8 cellular contexts compared by ENCODE assay signal in the genomic region with DNA sequence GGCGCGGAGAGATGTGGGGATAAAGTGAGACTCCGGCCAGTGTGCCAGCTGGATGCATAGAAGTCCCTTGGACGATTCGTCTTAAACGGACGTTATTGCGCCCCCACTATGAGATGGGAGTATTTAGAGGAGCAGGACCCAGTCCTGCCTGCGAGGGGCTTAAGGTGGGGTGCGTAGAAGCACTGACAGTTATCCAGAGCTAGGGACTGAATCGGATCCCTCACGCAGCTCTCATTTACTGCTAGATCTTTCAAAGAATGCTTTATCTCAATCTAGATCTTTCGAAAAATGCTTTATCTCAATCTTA. TPM values are rescaled to one million over a fixed set of nuclear protein-coding genes. Genes with fewer than 3 reads are reported as not detected.
A peak's percentile ranks its signal among the peaks of the same experiment; 100 is the strongest.
DNase-seq lines count a peak whose midpoint lies in the region; ATAC-seq and TF ChIP-seq lines count a peak whose summit lies in the region.

No MANE protein-coding gene starts in this region.

- H4K20me1 ChIP-seq in GM23248 (ENCODE audit: insufficient read depth) (0 out of 2 replicates have a peak, but pooled peaks cover 8% of the 10 kb centered on the region), OCI-LY7 (ENCODE audit: insufficient read depth, low read length) (no peaks in the 10 kb centered on the region)

- H3K9me3 ChIP-seq in CD8-positive, alpha-beta T cell (ENCODE audit: low read length): no peaks in the 10 kb centered on the region
- H3K9me3 ChIP-seq in GM23248 (ENCODE audit: low read depth): no peaks in the 10 kb centered on the region
- H3K9me3 ChIP-seq in right atrium auricular region: no peaks in the 10 kb centered on the region
- H3K9me3 ChIP-seq in OCI-LY7 (ENCODE audit: low read length): no peaks in the 10 kb centered on the region

- TF ChIP-seq CTCF in CD8-positive, alpha-beta T cell (IDR thresholded peaks at IDR 0.05): no peak
- TF ChIP-seq CTCF in VCaP (conservative IDR thresholded peaks at IDR 0.05) (no peak), right atrium auricular region (IDR thresholded peaks at IDR 0.05) (no peak), OCI-LY7 (conservative IDR thresholded peaks at IDR 0.05; ENCODE audit: low read length) (no peak)

- peak overlapping the region; percentile 98 for H3K4me3 Mint-ChIP-seq in CD8-positive, alpha-beta T cell
- H3K4me3 Mint-ChIP-seq in stimulated activated memory B cell treated with anti-CD40 and anti-IgM and Interleukin-4, amounts not matched to agents 10 μg/mL and 1 μg/mL and 100 μg/mL, for 72 hours: peak overlapping the region; percentile 93

- DNase-seq in CD8-positive, alpha-beta T cell: no peak
- no peak for DNase-seq in GM23248
- DNase-seq in right atrium auricular region (ENCODE audit: low spot score): no peak
- DNase-seq in OCI-LY7 (ENCODE audit: low spot score): no peak
- no peak for DNase-seq in nucleus accumbens (lab: John Stamatoyannopoulos, UW)
- DNase-seq in medulla oblongata (ENCODE audit: extremely low spot score): no peak

- peak overlapping the region; percentile 65 for H3K4me3 ChIP-seq in CD8-positive, alpha-beta T cell (ENCODE audit: low read depth, low read length)
- H3K4me3 ChIP-seq in GM23248 (peak overlapping the region; percentile 96), right atrium auricular region (peak overlapping the region; percentile 48 to 63), OCI-LY7 (ENCODE audit: low read depth, low read length, poor library complexity, severe bottlenecking) (no peak overlapping the region)

- H3K27ac Mint-ChIP-seq in CD8-positive, alpha-beta T cell: peak overlapping the region; percentile 97
- H3K27ac Mint-ChIP-seq in stimulated activated memory B cell treated with anti-CD40 and anti-IgM and Interleukin-4, amounts not matched to agents 10 μg/mL and 1 μg/mL and 100 μg/mL, for 72 hours: peak overlapping the region; percentile 90

- no peaks in the 10 kb centered on the region for H3K9me2 ChIP-seq in GM23248 (ENCODE audit: insufficient read depth)
- H3K9me2 ChIP-seq in OCI-LY7 (ENCODE audit: insufficient read depth, low read length): no peaks in the 10 kb centered on the region

- WGBS in GM23248 (ENCODE audit: low coverage in 1 of 2, low lambda C conversion rate in 2 of 2, missing lambda C conversion rate in 2 of 2), 2 experiments: 1 to 4% methylated on average over 13 of the region's 13 CpGs

- peak overlapping the region; percentile 91 for H3K9ac ChIP-seq in GM23248

- H3K27me3 Mint-ChIP-seq in CD8-positive, alpha-beta T cell (ENCODE audit: low read depth): no peaks in the 10 kb centered on the region
- no peaks in the 10 kb centered on the region for H3K27me3 Mint-ChIP-seq in stimulated activated memory B cell treated with anti-CD40 and anti-IgM and Interleukin-4, amounts not matched to agents 10 μg/mL and 1 μg/mL and 100 μg/mL, for 72 hours

- H3K9me3 Mint-ChIP-seq in CD8-positive, alpha-beta T cell: no peaks in the 10 kb centered on the region
- no peaks in the 10 kb centered on the region for H3K9me3 Mint-ChIP-seq in stimulated activated memory B cell treated with anti-CD40 and anti-IgM and Interleukin-4, amounts not matched to agents 10 μg/mL and 1 μg/mL and 100 μg/mL, for 72 hours

- H3K27me3 ChIP-seq in CD8-positive, alpha-beta T cell (ENCODE audit: insufficient read depth, low read length): no peaks in the 10 kb centered on the region
- no peaks in the 10 kb centered on the region for H3K27me3 ChIP-seq in GM23248 (replicated peaks; ENCODE audit: insufficient read depth)
- no peaks in the 10 kb centered on the region for H3K27me3 ChIP-seq in right atrium auricular region

- intact Hi-C loops in CD8-positive, alpha-beta T cell (cut with DNase I, micrococcal nuclease): loop anchor here (1.0 to 10.0 kb wide), 3 partner anchors 33 to 224 kb away; a partner anchor contains a TSS
- intact Hi-C loops in OCI-LY7 (cut with micrococcal nuclease; ENCODE audit: unreplicated experiment): no loop called here

- peaks cover 66% of the 10 kb centered on the region for H3K4me1 Mint-ChIP-seq in CD8-positive, alpha-beta T cell (ENCODE audit: low read depth)
- H3K4me1 Mint-ChIP-seq in stimulated activated memory B cell treated with anti-CD40 and anti-IgM and Interleukin-4, amounts not matched to agents 10 μg/mL and 1 μg/mL and 100 μg/mL, for 72 hours: peaks cover 68% of the 10 kb centered on the region

- in situ Hi-C loops in GM23248 (cut with MboI): no loop called here

- H2AFZ ChIP-seq in GM23248 (peak overlapping the region; percentile 76), OCI-LY7 (ENCODE audit: low read length) (no peak overlapping the region)

- peaks cover 80% of the 10 kb centered on the region for H3K79me2 ChIP-seq in GM23248 (ENCODE audit: insufficient read depth)
- H3K79me2 ChIP-seq in OCI-LY7 (ENCODE audit: insufficient read depth, low read depth, low read length): no peaks in the 10 kb centered on the region

- peaks cover 49% of the 10 kb centered on the region for H3F3A ChIP-seq in GM23248 (ENCODE audit: insufficient read depth)

- H3K36me3 Mint-ChIP-seq in CD8-positive, alpha-beta T cell: peaks cover 18% of the 10 kb centered on the region
- no peaks in the 10 kb centered on the region for H3K36me3 Mint-ChIP-seq in stimulated activated memory B cell treated with anti-CD40 and anti-IgM and Interleukin-4, amounts not matched to agents 10 μg/mL and 1 μg/mL and 100 μg/mL, for 72 hours

- peak overlapping the region; percentile 93 for H3K4me2 ChIP-seq in GM23248 (ENCODE audit: unreplicated experiment)
- no peak overlapping the region for H3K4me2 ChIP-seq in OCI-LY7 (ENCODE audit: low read length)

- peaks cover 49% of the 10 kb centered on the region for H3K4me1 ChIP-seq in CD8-positive, alpha-beta T cell (ENCODE audit: insufficient read depth, low read length)
- peaks cover 50% of the 10 kb centered on the region for H3K4me1 ChIP-seq in GM23248 (ENCODE audit: insufficient read depth)
- peaks cover 0 to 20% of the 10 kb centered on the region in 2 donors for H3K4me1 ChIP-seq in right atrium auricular region
- H3K4me1 ChIP-seq in OCI-LY7 (ENCODE audit: insufficient read depth, low read length, poor library complexity, severe bottlenecking): no peaks in the 10 kb centered on the region

- H3K36me3 ChIP-seq in CD8-positive, alpha-beta T cell (ENCODE audit: insufficient read depth, low read length): no peaks in the 10 kb centered on the region
- H3K36me3 ChIP-seq in GM23248 (ENCODE audit: low read depth): peaks cover 13% of the 10 kb centered on the region; the same call in 1 of the 2 replicates
- H3K36me3 ChIP-seq in right atrium auricular region: no peaks in the 10 kb centered on the region
- no peaks in the 10 kb centered on the region for H3K36me3 ChIP-seq in OCI-LY7 (ENCODE audit: insufficient read depth, low read length)

- H3K27ac ChIP-seq in CD8-positive, alpha-beta T cell (ENCODE audit: low read depth, low read length): peak overlapping the region; percentile 71
- H3K27ac ChIP-seq in GM23248 (peak overlapping the region; percentile 88), VCaP (peak overlapping the region; percentile 66), right atrium auricular region (peak overlapping the region; percentile 82 to 87), OCI-LY7 (ENCODE audit: low read depth, low read length, poor library complexity, severe bottlenecking) (no peak overlapping the region)

- ATAC-seq in CD8-positive, alpha-beta T cell: peak; percentile 16
- ATAC-seq in stimulated activated memory B cell treated with anti-CD40 and anti-IgM and Interleukin-4, amounts not matched to agents 10 μg/mL and 1 μg/mL and 100 μg/mL, for 72 hours: peak; percentile 34

- POLR2A ChIA-PET in CD8-positive, alpha-beta T cell (lab: Charles Lee): interaction anchor here (0.8 to 5.3 kb wide), 16 partner anchors 8 to 1591 kb away, joined by 3 to 69 read pairs (median 9); a partner anchor contains a TSS
- POLR2A ChIA-PET in OCI-LY7 (lab: Charles Lee): interaction anchor here (3.7 kb wide), 1 partner anchor 13 kb away, joined by 13 read pairs; no protein-coding TSS in a partner anchor

- BruUV-seq in OCI-LY7 (replicated peaks; lab: Mats Ljungman, UMichigan): no TSS peak

- CTCF ChIA-PET in CD8-positive, alpha-beta T cell (lab: Charles Lee): interaction anchor here (0.9 to 18.4 kb wide), 11 partner anchors 11 to 95 kb away, joined by 3 to 187 read pairs (median 5); no protein-coding TSS in a partner anchor
- CTCF ChIA-PET in OCI-LY7 (lab: Charles Lee; ENCODE audit: unreplicated experiment): no interaction called here

RNA-seq across cellular contexts. Expression of a gene that starts 0.6 kb away (rescaled TPM):
- 10 to 100 TPM; 12.7 to 13.0 TPM for total RNA-seq in CD8-positive, alpha-beta T cell
- 264 and 293 TPM in 2 replicates for total RNA-seq in GM23248 (2014; rRNA removed; shearing (Covaris generic))
- polyA plus RNA-seq in GM23248 (2016; fragmentation: Nextera tagmentation; extraction: Ambion mirVana): 201 and 205 TPM in 2 replicates
- total RNA-seq in right atrium auricular region (10 to 100 TPM in 1 of 2 donors, 1 to 10 TPM in 1; 7.1 to 10.6 TPM), OCI-LY7 (2022) (not detected in 2 replicates)
- not detected in 2 replicates for total RNA-seq in OCI-LY7 (2014; rRNA removed; shearing (Covaris generic))

Comparison
In these comparisons a context has a peak if more than half of its experiments do, and no peak if none do; other contexts are left out.
1. RNA of a gene that starts 0.6 kb away (total RNA-seq): 264 to 293 TPM in GM23248; 12.7 to 13.0 TPM in CD8-positive, alpha-beta T cell, 7.1 to 10.6 TPM in right atrium auricular region and not detected in OCI-LY7; every median in the first group is over 10 times any median in the second.